Comparison of ENCODE assay signal across 24 cellular contexts in the genomic region with DNA sequence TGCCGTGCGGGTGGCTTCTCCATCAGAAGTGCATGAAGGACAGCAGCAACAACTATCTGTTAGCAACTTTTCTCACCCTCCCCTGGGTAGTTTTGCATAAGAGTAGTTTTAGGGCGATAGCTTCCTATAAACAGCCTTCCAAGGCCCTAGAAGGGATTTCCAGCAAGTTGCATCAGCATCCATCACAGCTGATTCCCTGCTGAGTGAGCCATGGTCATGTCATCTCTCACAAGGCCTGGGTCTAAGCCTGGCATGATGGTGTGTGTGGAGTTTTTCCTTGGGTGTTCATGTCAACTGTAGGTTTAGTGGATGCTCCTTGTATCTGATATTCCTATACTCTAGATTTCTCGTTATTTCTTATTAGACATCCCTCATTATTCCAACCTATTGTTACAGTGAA.
"Had no signal": no experiment of that assay in that cellular context is flagged by ENCODE, and none has a peak within 500 bp of the region (broad histone marks: within the 10 kb centered on the region; RNA-seq: fewer than 3 reads in every experiment).

No MANE protein-coding gene starts in this region.

- H3K27ac ChIP-seq: hepatocyte, left ventricle myocardium inferior, pancreas, prostate gland, skin epidermis, stomach, testis, thyroid gland, upper lobe of right lung had no signal

- H3K9me3 ChIP-seq: pancreas, prostate gland, testis, thyroid gland, upper lobe of right lung had no signal

- H3K79me2 ChIP-seq: hepatocyte had no signal

- ATAC-seq: naive thymus-derived CD8-positive, alpha-beta T cell; pancreas; right cardiac atrium; sciatic nerve; stimulated activated naive B cell treated with anti-CD40 and anti-IgM and Interleukin-4, amounts not matched to agents 10 μg/mL and 1 μg/mL and 100 μg/mL, for 72 hours; stimulated activated naive CD8-positive, alpha-beta T cell treated with anti-CD3 and anti-CD28 coated beads, Interleukin-15, Interleukin-2, amounts not matched to agents 100 U/mL and 50 U/mL, for 24 hours; upper lobe of right lung had no signal

- H3K36me3 ChIP-seq: left ventricle myocardium inferior, pancreas, prostate gland, stomach, thyroid gland, upper lobe of right lung had no signal

- H3K4me2 ChIP-seq: hepatocyte had no signal

- FAIRE-seq: pancreas, urothelium cell line had no signal

- H3K27me3 ChIP-seq: hepatocyte, pancreas, stomach, testis, thyroid gland, upper lobe of right lung had no signal

- H3K4me1 ChIP-seq: left ventricle myocardium inferior, pancreas, prostate gland, stomach, testis, thyroid gland, upper lobe of right lung had no signal

- DNase-seq: islet precursor cell; left ventricle myocardium inferior; naive thymus-derived CD8-positive, alpha-beta T cell; nucleus accumbens; pancreas; retina; right cardiac atrium; stimulated activated CD4-positive, alpha-beta T cell treated with anti-CD3 and anti-CD28 coated beads, Interleukin-12 subunit alpha, Interleukin-12 subunit beta, amount 100 ng/mL, for 4 hours; stimulated activated CD4-positive, alpha-beta T cell treated with anti-CD3 and anti-CD28 coated beads, Interleukin-15, amount 100 ng/mL, for 24 hours; stimulated activated CD4-positive, alpha-beta T cell treated with anti-CD3 and anti-CD28 coated beads, Interleukin-2, amount 100 ng/mL, for 24 hours; stimulated activated CD4-positive, alpha-beta T cell treated with anti-CD3 and anti-CD28 coated beads, Interleukin-4, amount 100 ng/mL, for 1 hour; stimulated activated naive B cell treated with anti-CD40 and anti-IgM and Interleukin-4, amounts not matched to agents 10 μg/mL and 1 μg/mL and 100 μg/mL, for 72 hours; stimulated activated naive CD8-positive, alpha-beta T cell treated with anti-CD3 and anti-CD28 coated beads, Interleukin-15, Interleukin-2, amounts not matched to agents 100 U/mL and 50 U/mL, for 24 hours; stomach; testis; thyroid gland; trophoblast cell; upper lobe of right lung had no signal

- H3K4me3 ChIP-seq: hepatocyte, left ventricle myocardium inferior, lung, pancreas, prostate gland, skin epidermis, stomach, testis, thyroid gland, upper lobe of right lung had no signal
